Comparison of ENCODE assay signal across 9 cellular contexts in genomic region chr3:151169700-151170224, GRCh38. TPM values are rescaled to one million over a fixed set of nuclear protein-coding genes. Genes with fewer than 3 reads are reported as not detected.
DNase-seq lines count a peak whose midpoint lies in the region; ATAC-seq and TF ChIP-seq lines count a peak whose summit lies in the region.
"Had no signal": no experiment of that assay in that cellular context is flagged by ENCODE, and none has a peak within 500 bp of the region (broad histone marks: within the 10 kb centered on the region; RNA-seq: fewer than 3 reads in every experiment).

No MANE protein-coding gene starts in this region.

- no peak for TF ChIP-seq CTCF in GM13976 (IDR thresholded peaks at IDR 0.05; ENCODE audit: borderline replicate concordance, control extremely low read depth, extremely low read depth, insufficient read depth, missing control alignments)
- TF ChIP-seq CTCF in SK-N-SH (IDR thresholded peaks at IDR 0.05) = no peak

- H3K4me2 ChIP-seq in SK-N-SH = no peak overlapping the region

- TF ChIP-seq EP300 in SK-N-SH (IDR thresholded peaks at IDR 0.05; ENCODE audit: borderline replicate concordance in 1 of 2, low read depth in 1 of 2, low read length in 1 of 2) = no peak

- 0 out of 2 replicates have a peak, but pooled peaks cover 5% of the 10 kb centered on the region for H3K27me3 ChIP-seq in SK-N-SH (ENCODE audit: insufficient read depth)

- no peaks in the 10 kb centered on the region for H3K79me2 ChIP-seq in SK-N-SH (ENCODE audit: insufficient read depth)
- H3K79me2 ChIP-seq: parathyroid adenoma had no signal

- intact Hi-C loops in cardiac septum (cut with DNase I) = loop anchor here (2.0 to 5.0 kb wide), 2 partner anchors 58 to 113 kb away; no protein-coding TSS in a partner anchor

- no peak for TF ChIP-seq RAD21 in SK-N-SH (IDR thresholded peaks at IDR 0.05; ENCODE audit: low read length)

- in situ Hi-C loops in GM13976 (cut with MboI; ENCODE audit: low sequenced_read_pairs, unreplicated experiment) = loop anchor here (5.0 to 10.0 kb wide), 3 partner anchors 55 to 665 kb away; no protein-coding TSS in a partner anchor

- no peak overlapping the region for H3K4me3 ChIP-seq in SK-N-SH (ENCODE audit: low read depth in 2 of 2, low read length in 1 of 2)

- no peaks in the 10 kb centered on the region for H3K9me2 ChIP-seq in SK-N-SH

- no peak overlapping the region for H3K27ac ChIP-seq in SK-N-SH (ENCODE audit: low read depth in 2 of 2, low read length in 1 of 2)
- H3K27ac ChIP-seq: parathyroid adenoma had no signal

- POLR2A ChIA-PET in SK-N-SH (lab: Yijun Ruan, JAX) = no interaction called here

- CTCF ChIA-PET in SK-N-SH (lab: Yijun Ruan, JAX) = interaction anchor here (0.7 to 6.5 kb wide), 5 partner anchors 20 to 1214 kb away, joined by 3 to 106 read pairs (median 4); partner anchors contain the start of gene P2RY14

- H3F3A ChIP-seq in SK-N-SH (replicated peaks; ENCODE audit: insufficient read depth) = no peaks in the 10 kb centered on the region

- no peak overlapping the region for H3K9ac ChIP-seq in SK-N-SH
- H3K9ac ChIP-seq: parathyroid adenoma had no signal

- peak; percentile 21 for DNase-seq in GM13976 (ENCODE audit: low spot score)
- peak; percentile 93 for DNase-seq in SKM-1 (lab: John Stamatoyannopoulos, UW; ENCODE audit: unreplicated experiment)
- DNase-seq in cardiac septum (ENCODE audit: low spot score) = peak; percentile 79
- peak; percentile 31 to 65 for DNase-seq in stimulated activated CD8-positive, alpha-beta memory T cell treated with anti-CD3 and anti-CD28 coated beads, Interleukin-7, amount 100 ng/mL, for 48 hours (ENCODE audit: extremely low read depth in 1 of 2, low read depth in 1 of 2)
- DNase-seq in SK-N-SH = no peak
- no peak for DNase-seq in SHP77 (lab: John Stamatoyannopoulos, UW)
- no peak for DNase-seq in cortex of kidney (lab: John Stamatoyannopoulos, UW)

- no peaks in the 10 kb centered on the region for H3K36me3 ChIP-seq in SK-N-SH (replicated peaks in 1 of 2; ENCODE audit: control insufficient read depth in 1 of 2, insufficient read depth in 2 of 2, low read length in 1 of 2)

- no peaks in the 10 kb centered on the region; a peak in 1 of 4 replicates for H3K4me1 ChIP-seq in SK-N-SH (ENCODE audit: control insufficient read depth in 1 of 2, insufficient read depth in 2 of 2, low read depth in 1 of 2, low read length in 1 of 2)
- H3K4me1 ChIP-seq: parathyroid adenoma had no signal

- ATAC-seq in HG02852 (IDR thresholded peaks at IDR 0.05; ENCODE audit: unreplicated experiment) = peak; percentile 53

- H4K20me1 ChIP-seq in SK-N-SH (ENCODE audit: insufficient read depth) = no peaks in the 10 kb centered on the region

- H3K9me3 ChIP-seq in SK-N-SH = no peaks in the 10 kb centered on the region

- WGBS in SK-N-SH (ENCODE audit: low lambda C conversion rate) = 68% methylated on average over 5 of the region's 5 CpGs

- H2AFZ ChIP-seq in SK-N-SH (ENCODE audit: low read depth) = no peak overlapping the region
- H2AFZ ChIP-seq: parathyroid adenoma had no signal

TF ChIP-seq in SK-N-SH, 30 proteins besides CTCF, POLR2A, EP300 and RAD21:
- TF ChIP-seq RCOR1 (IDR thresholded peaks at IDR 0.05; ENCODE audit: low read length) (no peak), NFIC (IDR thresholded peaks at IDR 0.05; ENCODE audit: borderline replicate concordance) (no peak), YY1 (IDR thresholded peaks at IDR 0.05; ENCODE audit: low read depth) (no peak), MEF2A (IDR thresholded peaks at IDR 0.05; ENCODE audit: borderline replicate concordance, low read depth) (no peak), FOXJ3 (CRISPR knock-in tag; IDR thresholded peaks at IDR 0.05) (no peak), JUND (IDR thresholded peaks at IDR 0.05) (no peak), USF1 (IDR thresholded peaks at IDR 0.05; ENCODE audit: borderline replicate concordance, low read depth) (no peak), TAF1 (IDR thresholded peaks at IDR 0.05; ENCODE audit: borderline replicate concordance, low read depth, low read length) (no peak), RFX5 (IDR thresholded peaks at IDR 0.05; ENCODE audit: low read length) (no peak), FOSL2 (IDR thresholded peaks at IDR 0.05; ENCODE audit: borderline replicate concordance, low read depth) (no peak), RXRA (IDR thresholded peaks at IDR 0.05; ENCODE audit: borderline replicate concordance, low read depth) (no peak), TCF12 (IDR thresholded peaks at IDR 0.05) (no peak), POLR2AphosphoS5 (IDR thresholded peaks at IDR 0.05; ENCODE audit: low read depth, low read length) (no peak)

RNA-seq across cellular contexts. Expression of gene GPR171, which starts 33.3 kb away (rescaled TPM):
- total RNA-seq in cardiac septum = 0.32 TPM
- polyA plus RNA-seq in SK-N-SH (2012; rRNA removed) = not detected in 2 replicates
- polyA plus RNA-seq in SK-N-SH (2012; cell fraction: cytosol; rRNA removed) = not detected in 2 replicates
- polyA plus RNA-seq in SK-N-SH (2012; cell fraction: nucleus; rRNA removed) = not detected in 2 replicates

Comparison
In these comparisons a context has a peak if more than half of its experiments do, and no peak if none do; other contexts are left out.
1. DNase-seq: peak in GM13976 (single experiment), SKM-1 (single experiment), cardiac septum (single experiment) and stimulated activated CD8-positive, alpha-beta memory T cell treated with anti-CD3 and anti-CD28 coated beads, Interleukin-7, amount 100 ng/mL, for 48 hours (2 of 2); none in SK-N-SH (single experiment), SHP77 (0 of 2) and cortex of kidney (single experiment).